1 cellular context compared by ENCODE assay signal in the genomic region with DNA sequence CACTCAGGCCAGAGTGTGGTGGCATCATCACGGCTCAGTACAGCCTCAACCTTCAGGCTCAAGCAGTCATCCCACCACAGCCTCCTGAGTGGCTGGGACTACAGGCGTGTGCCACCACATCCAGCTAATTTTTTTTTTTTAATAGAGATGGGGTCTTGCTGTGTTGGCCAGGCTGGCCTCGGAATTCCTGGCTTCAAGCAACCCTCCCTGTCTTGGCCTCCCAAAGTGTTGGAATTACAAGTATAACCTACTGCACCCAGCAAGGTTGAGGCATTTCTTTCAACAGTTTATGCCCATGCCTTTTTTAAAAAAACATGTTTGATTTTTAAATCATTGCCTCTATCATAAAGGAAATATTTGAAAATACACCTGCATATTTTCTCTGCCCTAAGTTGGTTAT.
TF ChIP-seq lines count a peak whose summit lies in the region.

No MANE protein-coding gene starts in this region.

TF ChIP-seq in SK-N-SH, 30 proteins besides CTCF, POLR2A, EP300 and RAD21 (continued from another document):
- TF ChIP-seq, protein P1, sequence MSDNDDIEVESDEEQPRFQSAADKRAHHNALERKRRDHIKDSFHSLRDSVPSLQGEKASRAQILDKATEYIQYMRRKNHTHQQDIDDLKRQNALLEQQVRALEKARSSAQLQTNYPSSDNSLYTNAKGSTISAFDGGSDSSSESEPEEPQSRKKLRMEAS (IDR thresholded peaks at IDR 0.05; ENCODE audit: low read depth) = no peak
- TF ChIP-seq ELF1 (IDR thresholded peaks at IDR 0.05) = no peak
- TF ChIP-seq, protein P2, sequence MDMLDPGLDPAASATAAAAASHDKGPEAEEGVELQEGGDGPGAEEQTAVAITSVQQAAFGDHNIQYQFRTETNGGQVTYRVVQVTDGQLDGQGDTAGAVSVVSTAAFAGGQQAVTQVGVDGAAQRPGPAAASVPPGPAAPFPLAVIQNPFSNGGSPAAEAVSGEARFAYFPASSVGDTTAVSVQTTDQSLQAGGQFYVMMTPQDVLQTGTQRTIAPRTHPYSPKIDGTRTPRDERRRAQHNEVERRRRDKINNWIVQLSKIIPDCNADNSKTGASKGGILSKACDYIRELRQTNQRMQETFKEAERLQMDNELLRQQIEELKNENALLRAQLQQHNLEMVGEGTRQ (IDR thresholded peaks at IDR 0.05; ENCODE audit: borderline replicate concordance, low read depth, low read length) = no peak
- TF ChIP-seq, protein P3, sequence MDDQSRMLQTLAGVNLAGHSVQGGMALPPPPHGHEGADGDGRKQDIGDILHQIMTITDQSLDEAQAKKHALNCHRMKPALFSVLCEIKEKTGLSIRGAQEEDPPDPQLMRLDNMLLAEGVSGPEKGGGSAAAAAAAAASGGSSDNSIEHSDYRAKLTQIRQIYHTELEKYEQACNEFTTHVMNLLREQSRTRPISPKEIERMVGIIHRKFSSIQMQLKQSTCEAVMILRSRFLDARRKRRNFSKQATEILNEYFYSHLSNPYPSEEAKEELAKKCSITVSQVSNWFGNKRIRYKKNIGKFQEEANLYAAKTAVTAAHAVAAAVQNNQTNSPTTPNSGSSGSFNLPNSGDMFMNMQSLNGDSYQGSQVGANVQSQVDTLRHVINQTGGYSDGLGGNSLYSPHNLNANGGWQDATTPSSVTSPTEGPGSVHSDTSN (IDR thresholded peaks at IDR 0.05) = no peak
- TF ChIP-seq MXI1 (IDR thresholded peaks at IDR 0.05; ENCODE audit: low read depth, low read length) = no peak
- no peak for TF ChIP-seq YY1 (IDR thresholded peaks at IDR 0.05; ENCODE audit: low read depth)
